ENCODE assay signal across 15 cellular contexts in genomic region chr6:12969933-12970332, GRCh38.
"Had no signal": no experiment of that assay in that cellular context is flagged by ENCODE, and none has a peak within 500 bp of the region (broad histone marks: within the 10 kb centered on the region; RNA-seq: fewer than 3 reads in every experiment).

No MANE protein-coding gene starts in this region.

- H3K36me3 ChIP-seq: spleen, thyroid gland had no signal

- H3K27me3 ChIP-seq: body of pancreas, thyroid gland had no signal

- H3K4me3 ChIP-seq: body of pancreas, spleen, thyroid gland had no signal

- DNase-seq: activated CD4-positive, alpha-beta T cell treated with anti-CD3 and anti-CD28 coated beads, Interleukin-2, amount 10 ng/mL, durations not matched to agents 24 days and 14 days; activated CD8-positive, alpha-beta T cell treated with anti-CD3 and anti-CD28 coated beads for 36 hours; activated naive CD4-positive, alpha-beta T cell treated with Interleukin-2 at 50 U/mL for 16 hours; activated naive CD8-positive, alpha-beta T cell treated with anti-CD3 and anti-CD28 coated beads, Interleukin-2, amount 10 ng/mL, durations not matched to agents 7 days and 5 days; activated T-cell treated with anti-CD3 and anti-CD28 coated beads, Interleukin-2, amount 50 U/mL, for 1 hour; amygdala; body of pancreas; caudate nucleus; foreskin melanocyte; midbrain; nucleus accumbens; spleen; stimulated activated naive CD4-positive, alpha-beta T cell had no signal

- ATAC-seq: activated CD8-positive, alpha-beta T cell treated with anti-CD3 and anti-CD28 coated beads for 36 hours; body of pancreas; left lobe of liver had no signal
